ENCODE assay signal across 8 cellular contexts in the genomic region with DNA sequence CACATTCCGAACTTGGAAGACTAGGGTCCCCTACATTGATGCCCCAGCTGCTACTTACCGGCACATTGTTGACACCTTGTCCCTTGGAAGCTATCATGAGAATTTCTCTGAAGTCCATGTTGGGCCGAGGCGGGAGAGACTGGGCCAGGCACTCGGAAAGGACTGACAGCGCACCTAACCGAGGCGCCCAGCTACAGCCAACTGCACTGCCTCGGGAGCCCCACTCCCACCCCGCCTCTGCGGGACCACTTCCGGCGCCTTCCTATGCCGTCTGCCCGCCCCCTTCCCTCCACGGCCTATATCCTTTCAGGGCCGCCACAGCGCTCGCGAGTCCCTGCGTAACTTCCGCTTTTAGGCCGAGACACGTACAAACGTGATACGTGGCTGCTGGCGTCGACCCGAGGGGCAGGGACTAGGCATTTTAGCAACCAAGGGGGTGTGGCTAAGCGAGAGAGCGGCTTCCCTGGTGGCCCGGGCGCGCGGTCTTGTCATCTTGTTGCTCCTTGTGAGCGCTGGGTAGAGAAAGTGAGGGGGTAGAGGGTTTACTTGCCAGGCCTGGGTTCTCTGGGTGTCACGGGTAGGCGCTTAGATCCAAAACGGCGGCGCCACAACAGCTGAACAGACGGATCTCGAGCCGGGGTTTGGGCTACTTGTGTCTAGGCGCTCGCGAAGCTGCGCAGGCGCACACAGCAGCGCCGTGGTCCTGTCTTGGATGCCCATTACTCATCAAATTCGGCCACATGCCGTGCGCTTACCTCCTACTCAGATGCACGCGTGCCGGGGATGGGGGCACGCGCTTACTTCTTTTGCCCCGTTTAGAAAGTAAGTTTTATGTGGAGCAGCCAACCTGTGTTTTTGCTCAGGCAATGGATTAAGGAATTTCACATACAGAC. TPM values are rescaled to one million over a fixed set of nuclear protein-coding genes. Genes with fewer than 3 reads are reported as not detected.
DNase-seq lines count a peak whose midpoint lies in the region; ATAC-seq lines count a peak whose summit lies in the region.

TSS of gene SPTY2D1 (minus strand) at position 203 of the 893 bp plus-strand sequence. CDS start at position 118, 85 bp downstream.

- CTCF ChIA-PET in activated CD4-positive, alpha-beta T cell treated with anti-CD3 and anti-CD28 coated beads, Interleukin-2, amount 10 ng/mL, durations not matched to agents 7 days and 5 days (lab: Charles Lee) = interaction anchor here (1.0 to 7.1 kb wide), 6 partner anchors 15 to 391 kb away, joined by 3 to 65 read pairs (median 4); no protein-coding TSS in a partner anchor

- peak within 1 kb of the TSS; percentile 96 for H3K4me2 ChIP-seq in BLaER1

- H3K27ac Mint-ChIP-seq in activated CD4-positive, alpha-beta T cell treated with anti-CD3 and anti-CD28 coated beads, Interleukin-2, amount 10 ng/mL, durations not matched to agents 7 days and 5 days = peak within 1 kb of the TSS; percentile 96

- peak; percentile 96 for ATAC-seq in GM19328 (IDR thresholded peaks at IDR 0.05; ENCODE audit: unreplicated experiment)
- ATAC-seq in HG03520 (IDR thresholded peaks at IDR 0.05; ENCODE audit: unreplicated experiment) = peak; percentile 94

- DNase-seq in NCI-H69 (lab: John Stamatoyannopoulos, UW) = peak; percentile 100
- DNase-seq in activated CD4-positive, alpha-beta T cell treated with anti-CD3 and anti-CD28 coated beads, Interleukin-2, amount 10 ng/mL, durations not matched to agents 7 days and 5 days = peak; percentile 99
- DNase-seq in dedifferentiated amniotic fluid mesenchymal stem cell (ENCODE audit: extremely low spot score) = peak; percentile 100
- peak; percentile 100 for DNase-seq in left kidney (ENCODE audit: low read depth, low spot score)
- peak; percentile 96 to 97 for DNase-seq in stimulated activated CD4-positive, alpha-beta T cell treated with anti-CD3 and anti-CD28 coated beads, Interleukin-2, amount 100 ng/mL, for 24 hours

- peak within 1 kb of the TSS; percentile 91 for H3K4me3 ChIP-seq in BLaER1

- H3K27me3 Mint-ChIP-seq in activated CD4-positive, alpha-beta T cell treated with anti-CD3 and anti-CD28 coated beads, Interleukin-2, amount 10 ng/mL, durations not matched to agents 7 days and 5 days = no peaks in the 10 kb centered on the region

- peaks cover 23% of the 10 kb centered on the region for H3K4me1 ChIP-seq in BLaER1

- POLR2A ChIA-PET in activated CD4-positive, alpha-beta T cell treated with anti-CD3 and anti-CD28 coated beads, Interleukin-2, amount 10 ng/mL, durations not matched to agents 7 days and 5 days (lab: Charles Lee) = interaction anchor here (0.6 to 1.5 kb wide), 5 partner anchors 44 to 107 kb away, joined by 3 to 6 read pairs (median 4); partner anchors contain the start of gene TSG101

- H3K9ac ChIP-seq in BLaER1 = peak within 1 kb of the TSS; percentile 86

- peak within 1 kb of the TSS; percentile 84 for H3K27ac ChIP-seq in BLaER1

- H3K36me3 Mint-ChIP-seq in activated CD4-positive, alpha-beta T cell treated with anti-CD3 and anti-CD28 coated beads, Interleukin-2, amount 10 ng/mL, durations not matched to agents 7 days and 5 days (ENCODE audit: low read depth) = peaks cover 3% of the 10 kb centered on the region

- H3K4me1 Mint-ChIP-seq in activated CD4-positive, alpha-beta T cell treated with anti-CD3 and anti-CD28 coated beads, Interleukin-2, amount 10 ng/mL, durations not matched to agents 7 days and 5 days = peaks cover 23% of the 10 kb centered on the region

- no peaks in the 10 kb centered on the region for H3K27me3 ChIP-seq in BLaER1

- H3K4me3 Mint-ChIP-seq in activated CD4-positive, alpha-beta T cell treated with anti-CD3 and anti-CD28 coated beads, Interleukin-2, amount 10 ng/mL, durations not matched to agents 7 days and 5 days = peak within 1 kb of the TSS; percentile 99

- peaks cover 45% of the 10 kb centered on the region for H4K20me1 ChIP-seq in BLaER1

- no peaks in the 10 kb centered on the region for H3K9me3 ChIP-seq in BLaER1

- no peaks in the 10 kb centered on the region; the same call in 1 of the 2 replicates for H3K36me3 ChIP-seq in BLaER1

- no peaks in the 10 kb centered on the region for H3K9me3 Mint-ChIP-seq in activated CD4-positive, alpha-beta T cell treated with anti-CD3 and anti-CD28 coated beads, Interleukin-2, amount 10 ng/mL, durations not matched to agents 7 days and 5 days

RNA-seq across cellular contexts. Expression of gene SPTY2D1, which starts in this region (rescaled TPM):
- 10 to 100 TPM; 26.9 to 31.0 TPM for total RNA-seq in activated CD4-positive, alpha-beta T cell treated with anti-CD3 and anti-CD28 coated beads, Interleukin-2, amount 10 ng/mL, durations not matched to agents 7 days and 5 days

Comparison
In these comparisons a context has a peak if more than half of its experiments do, and no peak if none do; other contexts are left out.
1. Peak in every context shown above with its lines: DNase-seq, ATAC-seq, H3K4me3 ChIP-seq and H3K27ac ChIP-seq.